ENCODE assay signal across 8 cellular contexts in the genomic region with DNA sequence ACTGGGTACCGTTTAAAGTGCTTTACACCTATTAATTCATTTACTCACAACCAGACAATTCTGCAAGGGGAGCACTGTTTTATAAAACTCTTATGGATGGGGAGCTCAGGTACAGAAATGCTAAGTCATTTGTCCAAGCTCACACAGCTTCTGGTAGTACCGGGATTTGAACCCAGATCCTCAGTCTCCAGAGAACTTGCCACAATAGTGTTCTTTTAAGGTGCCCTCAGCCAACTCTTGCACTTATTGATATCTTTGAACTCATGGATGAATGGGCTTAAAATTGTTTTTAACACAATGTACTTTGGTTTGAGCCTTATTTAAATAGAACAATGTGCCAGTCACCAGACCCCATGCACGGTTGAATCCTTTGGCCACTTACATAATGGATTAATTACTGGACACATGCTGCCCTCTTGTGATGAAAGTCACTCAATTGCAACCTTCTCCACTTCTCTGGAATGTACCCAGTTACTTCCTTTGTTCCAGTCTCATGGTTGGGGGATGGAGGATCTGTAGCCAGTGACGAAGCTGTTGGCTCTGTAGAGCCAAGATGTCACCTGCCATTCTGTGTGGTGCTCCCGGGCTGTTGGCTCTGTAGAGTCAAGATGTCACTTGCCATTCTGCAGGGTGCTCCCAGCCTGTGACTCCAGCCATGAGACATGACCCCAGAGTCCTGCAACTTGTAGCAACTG.
DNase-seq lines count a peak whose midpoint lies in the region; ATAC-seq, FAIRE-seq and TF ChIP-seq lines count a peak whose summit lies in the region.

No MANE protein-coding gene starts in this region.

- no peak for ATAC-seq in GM18909 (IDR thresholded peaks at IDR 0.05; ENCODE audit: poor library complexity, unreplicated experiment)

- no peaks in the 10 kb centered on the region for H3K27me3 ChIP-seq in AG04450 (ENCODE audit: control insufficient read depth, insufficient read depth, low read length)

- H3K27ac ChIP-seq in AG04450 (ENCODE audit: low read depth, low read length): no peak overlapping the region

- TF ChIP-seq POLR2A in GM12891 (IDR thresholded peaks at IDR 0.05; ENCODE audit: low read depth, low read length): no peak

- peaks cover 4% of the 10 kb centered on the region; the same call in 1 of the 2 replicates for H3K9me3 ChIP-seq in AG04450 (ENCODE audit: control insufficient read depth, insufficient read depth, low read length)

- DNase-seq in AG04450 (ENCODE audit: low read depth, low spot score) (peak; percentile 61), GM12891 (ENCODE audit: insufficient read length, low spot score) (no peak), NCI-H526 (lab: John Stamatoyannopoulos, UW) (peak; percentile 70 to 84), T47D (ENCODE audit: low read depth in 1 of 2, low spot score in 1 of 2) (peak; percentile 76 to 95), inferior parietal cortex (ENCODE audit: extremely low spot score) (peak; percentile 83), stromal cell of bone marrow (ENCODE audit: low read depth) (peak; percentile 81)
- DNase-seq in stimulated activated CD4-positive, alpha-beta T cell treated with anti-CD3 and anti-CD28 coated beads, Interleukin-2, amount 100 ng/mL, for 48 hours: no peak

- CTCF ChIA-PET in AG04450 (lab: Charles Lee): interaction anchor here (0.6 to 3.0 kb wide), 18 partner anchors 9 to 442 kb away, joined by 3 to 54 read pairs (median 3); no protein-coding TSS in a partner anchor

- H3K4me3 ChIP-seq in AG04450 (ENCODE audit: low read depth, low read length): no peak overlapping the region

- POLR2A ChIA-PET in AG04450 (lab: Yijun Ruan, JAX): no interaction called here

- FAIRE-seq in GM12891 (lab: Jason Lieb, UNC): peak; percentile 80

- in situ Hi-C loops in T47D (cut with HindIII; ENCODE audit: low pct_unique_long_range_greater_than_20kb, low sequenced_read_pairs): no loop called here

- TF ChIP-seq CTCF in AG04450 (IDR thresholded peaks at IDR 0.05; ENCODE audit: low read depth, low read length): peak; percentile 60

TF ChIP-seq in GM12891, 5 proteins besides CTCF, POLR2A, EP300 and RAD21:
- TF ChIP-seq SPI1 (IDR thresholded peaks at IDR 0.05; ENCODE audit: low read depth, low read length) (no peak), POU2F2 (IDR thresholded peaks at IDR 0.05; ENCODE audit: low read depth, low read length) (no peak), POLR2AphosphoS5 (IDR thresholded peaks at IDR 0.05; ENCODE audit: low read depth, low read length) (no peak), PAX5 (IDR thresholded peaks at IDR 0.05; ENCODE audit: insufficient read depth, low read length, severe bottlenecking) (no peak), TAF1 (IDR thresholded peaks at IDR 0.05; ENCODE audit: low read depth, low read length) (no peak)

Comparison
In these comparisons a context has a peak if more than half of its experiments do, and no peak if none do; other contexts are left out.
1. DNase-seq: peak in AG04450 (single experiment), NCI-H526 (2 of 2), T47D (2 of 2), inferior parietal cortex (single experiment) and stromal cell of bone marrow (single experiment); none in GM12891 (single experiment) and stimulated activated CD4-positive, alpha-beta T cell treated with anti-CD3 and anti-CD28 coated beads, Interleukin-2, amount 100 ng/mL, for 48 hours (0 of 2).